10 cellular contexts compared by ENCODE assay signal in genomic region chr12:104792570-104792969, GRCh38.
DNase-seq lines count a peak whose midpoint lies in the region; ATAC-seq, FAIRE-seq and TF ChIP-seq lines count a peak whose summit lies in the region.
"Had no signal": no experiment of that assay in that cellular context is flagged by ENCODE, and none has a peak within 500 bp of the region (broad histone marks: within the 10 kb centered on the region; RNA-seq: fewer than 3 reads in every experiment).

No MANE protein-coding gene starts in this region.

- no peak overlapping the region for H2BK120ac ChIP-seq in IMR-90 (ENCODE audit: low read depth, low read length)

- no peak overlapping the region for H3K23ac ChIP-seq in IMR-90 (ENCODE audit: low read depth, low read length)

- H2AK5ac ChIP-seq in IMR-90 (ENCODE audit: low read depth, low read length) = no peak overlapping the region

- no peak overlapping the region for H3K9ac ChIP-seq in IMR-90 (ENCODE audit: low read depth, low read length)

- H3K4me1 ChIP-seq in A549 (peaks cover 9% of the 10 kb centered on the region; the same call in 2 of the 3 replicates), IMR-90 (ENCODE audit: control insufficient read depth, insufficient read depth, low read length) (no peaks in the 10 kb centered on the region), left lung (peaks cover 0 to 9% of the 10 kb centered on the region in 2 donors), vagina (no peaks in the 10 kb centered on the region), stomach (peaks cover 0 to 15% (median 10%) of the 10 kb centered on the region in 4 donors)

- POLR2A ChIA-PET in A549 (lab: Yijun Ruan, JAX) (no interaction called here), IMR-90 (lab: Charles Lee; ENCODE audit: unreplicated experiment) (no interaction called here)

- dilution Hi-C loops in IMR-90 (cut with HindIII; ENCODE audit: low sequenced_read_pairs, unreplicated experiment) = no loop called here

- TF ChIP-seq RAD21 in A549 (conservative IDR thresholded peaks at IDR 0.05 in 1 of 2, IDR thresholded peaks at IDR 0.05 in 1 of 2) = no peak
- TF ChIP-seq RAD21 in IMR-90 (IDR thresholded peaks at IDR 0.05; ENCODE audit: low read length) = no peak

- H4K5ac ChIP-seq in IMR-90 (ENCODE audit: low read depth, low read length) = no peak overlapping the region

- no peak for FAIRE-seq in A549 (lab: Jason Lieb, UNC)

- H3K56ac ChIP-seq in IMR-90 (ENCODE audit: extremely low read depth, insufficient read depth, low read length) = no peak overlapping the region

- H3K9me1 ChIP-seq in IMR-90 (ENCODE audit: insufficient read depth, low read length) = peaks cover 3% of the 10 kb centered on the region; the same call in 1 of the 2 replicates

- in situ Hi-C loops in IMR-90 (cut with MboI; ENCODE audit: low sequenced_read_pairs) = no loop called here

- DNase-seq in A549 (ENCODE audit: low read depth in 1 of 2, low spot score in 1 of 2) (peak; percentile 11 to 59), IMR-90 (peak; percentile 86), cardiac fibroblast (ENCODE audit: low read depth in 2 of 2) (peak; percentile 86 to 87), left lung (no peak), vagina (ENCODE audit: extremely low spot score in 2 of 2) (no peak), stomach (no peak), NCI-H82 (lab: John Stamatoyannopoulos, UW) (no peak)
- DNase-seq: NCI-H187 had no signal

- TF ChIP-seq CTCF in A549 (IDR thresholded peaks at IDR 0.05) = no peak
- no peak for TF ChIP-seq CTCF in IMR-90 (conservative IDR thresholded peaks at IDR 0.05; ENCODE audit: low read depth, low read length)
- TF ChIP-seq CTCF in cardiac fibroblast (IDR thresholded peaks at IDR 0.05; ENCODE audit: low read depth, low read length) = no peak
- no peak for TF ChIP-seq CTCF in left lung (IDR thresholded peaks at IDR 0.05)
- no peak for TF ChIP-seq CTCF in vagina (IDR thresholded peaks at IDR 0.05)
- TF ChIP-seq CTCF in stomach (IDR thresholded peaks at IDR 0.05) = no peak

- H3K4me2 ChIP-seq in A549 (peak overlapping the region; percentile 35; the same call in 1 of the 3 replicates), IMR-90 (ENCODE audit: low read depth, low read length) (no peak overlapping the region)

- H3K27me3 ChIP-seq in IMR-90 (ENCODE audit: control insufficient read depth, insufficient read depth, low read length) (no peaks in the 10 kb centered on the region; the same call in 1 of the 2 replicates), left lung (no peaks in the 10 kb centered on the region), vagina (no peaks in the 10 kb centered on the region), stomach (no peaks in the 10 kb centered on the region)

- H2BK20ac ChIP-seq in IMR-90 (ENCODE audit: low read depth, low read length) = no peak overlapping the region

- H3K36me3 ChIP-seq in IMR-90 (ENCODE audit: control insufficient read depth, insufficient read depth, low read length) = no peaks in the 10 kb centered on the region
- H3K36me3 ChIP-seq in left lung = no peaks in the 10 kb centered on the region
- no peaks in the 10 kb centered on the region for H3K36me3 ChIP-seq in vagina
- H3K36me3 ChIP-seq in stomach = no peaks in the 10 kb centered on the region

- H3K18ac ChIP-seq in IMR-90 (ENCODE audit: low read depth, low read length) = no peak overlapping the region

- ATAC-seq in A549 (peak; percentile 73 to 76; a peak in 5 of 6 replicates), IMR-90 (ENCODE audit: low read depth) (peak; percentile 88), left lung (peak; percentile 79), GM21528 (IDR thresholded peaks at IDR 0.05; ENCODE audit: low FRiP score, unreplicated experiment) (no peak)
- ATAC-seq: WTC11 had no signal

- H3K14ac ChIP-seq in IMR-90 (replicated peaks; ENCODE audit: low read depth, low read length) = no peak overlapping the region

- CTCF ChIA-PET in A549 (lab: Yijun Ruan, JAX) = interaction anchor here (2.2 kb wide), 1 partner anchor 12 kb away, joined by 7 read pairs; no protein-coding TSS in a partner anchor
- CTCF ChIA-PET in IMR-90 (lab: Yijun Ruan, JAX) = interaction anchor here (0.7 kb wide), 1 partner anchor 10 kb away, joined by 3 read pairs; no protein-coding TSS in a partner anchor

- 44% methylated on average over 4 of the region's 4 CpGs for WGBS in A549 (ENCODE audit: missing lambda C conversion rate)
- WGBS in IMR-90 (ENCODE audit: extremely low coverage in 2 of 2, insufficient read length in 1 of 2), 2 experiments = 25% methylated on average over 2 of the region's 4 CpGs; no CpG with 5 or more reads in 1 of the 2 experiments
- 47 to 61% (median 54%) methylated on average over 4 of the region's 4 CpGs for WGBS in stomach, 5 donors

- H3K9me3 ChIP-seq in A549 (no peaks in the 10 kb centered on the region), IMR-90 (ENCODE audit: control insufficient read depth, insufficient read depth, low read length) (no peaks in the 10 kb centered on the region), left lung (no peaks in the 10 kb centered on the region), vagina (no peaks in the 10 kb centered on the region), stomach (no peaks in the 10 kb centered on the region)

- H3K4me3 ChIP-seq in A549 = no peak overlapping the region
- H3K4me3 ChIP-seq in IMR-90 (ENCODE audit: insufficient read depth, low read depth, low read length) = no peak overlapping the region
- no peak overlapping the region for H3K4me3 ChIP-seq in cardiac fibroblast (replicated peaks in 1 of 2; ENCODE audit: low read depth in 2 of 2, low read length in 2 of 2)
- H3K4me3 ChIP-seq in left lung = no peak overlapping the region
- H3K4me3 ChIP-seq in vagina = no peak overlapping the region
- H3K4me3 ChIP-seq in stomach = no peak overlapping the region

- H3K79me1 ChIP-seq in IMR-90 (ENCODE audit: low read depth in 1 of 2, low read length in 2 of 2) = no peaks in the 10 kb centered on the region

- no peak overlapping the region for H3K4ac ChIP-seq in IMR-90 (ENCODE audit: low read depth, low read length)

- no peak overlapping the region for H4K8ac ChIP-seq in IMR-90 (ENCODE audit: low read depth in 2 of 2, low read length in 2 of 2)

- BruUV-seq in IMR-90 (replicated peaks; lab: Mats Ljungman, UMichigan) = no TSS peak

- no peaks in the 10 kb centered on the region for H4K20me1 ChIP-seq in IMR-90 (ENCODE audit: insufficient read depth, low read length)

- no peak overlapping the region for H2BK15ac ChIP-seq in IMR-90 (ENCODE audit: low read depth, low read length)

- no peak overlapping the region for H2AFZ ChIP-seq in IMR-90 (replicated peaks; ENCODE audit: low read length, poor library complexity)

- TF ChIP-seq EP300 in A549 (IDR thresholded peaks at IDR 0.05) (no peak), stomach (IDR thresholded peaks at IDR 0.05) (no peak)

- intact Hi-C loops in IMR-90 (cut with micrococcal nuclease) (no loop called here), left lung (cut with DNase I) (no loop called here), vagina (cut with DNase I) (loop anchor here (10.0 kb wide), 1 partner anchor 588 kb away; no protein-coding TSS in a partner anchor), stomach (cut with DNase I; ENCODE audit: low total_unique reads) (loop anchor here (10.0 kb wide), 1 partner anchor 78 kb away; no protein-coding TSS in a partner anchor)

- H2AK9ac ChIP-seq in IMR-90 (replicated peaks; ENCODE audit: low read depth, low read length, poor library complexity) = no peak overlapping the region

- no peak overlapping the region for H4K91ac ChIP-seq in IMR-90 (ENCODE audit: insufficient read depth, low read depth, low read length)

- H3K27ac ChIP-seq in A549 = 0 out of 6 replicates have a peak overlapping the region, but pooled peaks of 1 of the 2 experiments have one; percentile 0
- no peak overlapping the region for H3K27ac ChIP-seq in IMR-90 (ENCODE audit: insufficient read depth, low read length)
- no peak overlapping the region for H3K27ac ChIP-seq in left lung
- H3K27ac ChIP-seq in vagina = no peak overlapping the region
- peak overlapping the region in 2 of 5 donors; percentile 16 to 25 for H3K27ac ChIP-seq in stomach

- no peak overlapping the region for H2BK5ac ChIP-seq in IMR-90 (ENCODE audit: low read depth, low read length, poor library complexity, severe bottlenecking)

- TF ChIP-seq POLR2A in A549 (IDR thresholded peaks at IDR 0.05; ENCODE audit: low read length) (no peak), IMR-90 (IDR thresholded peaks at IDR 0.05; ENCODE audit: low read depth, low read length) (no peak), vagina (IDR thresholded peaks at IDR 0.05) (no peak), stomach (IDR thresholded peaks at IDR 0.05) (no peak)

TF ChIP-seq in A549, 52 proteins besides CTCF, POLR2A, EP300 and RAD21:
- no peak for TF ChIP-seq FOSL2 (IDR thresholded peaks at IDR 0.05)
- peak; percentile 34 for TF ChIP-seq FOSL2 (CRISPR knock-in tag; IDR thresholded peaks at IDR 0.05)
- TF ChIP-seq SREBF2 (IDR thresholded peaks at IDR 0.05) = no peak
TF ChIP-seq in A549: peak in this region for 1.

TF ChIP-seq in IMR-90, 13 proteins besides CTCF, POLR2A, EP300 and RAD21:
- TF ChIP-seq USF2 (IDR thresholded peaks at IDR 0.05; ENCODE audit: low read depth, low read length) (peak; percentile 19; the same call in 1 of the 2 replicates), CHD1 (IDR thresholded peaks at IDR 0.05; ENCODE audit: low read depth, low read length) (no peak)

Comparison
In these comparisons a context has a peak if more than half of its experiments do, and no peak if none do; other contexts are left out.
1. DNase-seq: peak in A549 (2 of 2), IMR-90 (single experiment) and cardiac fibroblast (2 of 2); none in left lung (0 of 2), vagina (0 of 2), stomach (single experiment) and NCI-H82 (single experiment).
2. intact Hi-C loops: an anchor here in vagina (10.0 kb wide) and stomach (10.0 kb wide); none called in IMR-90 and left lung.